1 cellular context compared by ENCODE assay signal in the genomic region with DNA sequence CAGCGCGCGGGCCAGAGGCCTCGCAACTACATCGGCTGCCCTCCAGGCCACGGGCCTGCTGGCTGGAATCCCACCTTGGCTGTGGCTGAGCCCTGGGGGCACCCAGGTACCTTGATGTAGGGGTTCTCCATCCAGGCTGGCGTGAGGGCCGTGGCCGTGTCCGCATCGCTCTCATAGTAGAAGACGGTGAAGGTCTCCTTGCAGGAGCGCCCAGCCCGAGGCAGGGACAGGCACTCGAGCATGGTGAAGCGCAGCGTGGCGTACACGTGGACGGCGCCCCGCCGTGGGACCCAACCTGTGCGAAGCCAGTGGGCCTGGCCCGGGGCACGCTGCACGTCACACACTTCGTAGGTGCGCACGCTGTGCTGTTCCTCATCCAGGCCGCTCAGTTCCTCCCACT.
TF ChIP-seq lines count a peak whose summit lies in the region.

No MANE protein-coding gene starts in this region.

TF ChIP-seq in H1, 55 proteins besides CTCF, POLR2A, EP300 and RAD21:
- TF ChIP-seq CBX8 (IDR thresholded peaks at IDR 0.05; ENCODE audit: borderline replicate concordance, low read depth, low read length) = no peak
- TF ChIP-seq, protein P1, sequence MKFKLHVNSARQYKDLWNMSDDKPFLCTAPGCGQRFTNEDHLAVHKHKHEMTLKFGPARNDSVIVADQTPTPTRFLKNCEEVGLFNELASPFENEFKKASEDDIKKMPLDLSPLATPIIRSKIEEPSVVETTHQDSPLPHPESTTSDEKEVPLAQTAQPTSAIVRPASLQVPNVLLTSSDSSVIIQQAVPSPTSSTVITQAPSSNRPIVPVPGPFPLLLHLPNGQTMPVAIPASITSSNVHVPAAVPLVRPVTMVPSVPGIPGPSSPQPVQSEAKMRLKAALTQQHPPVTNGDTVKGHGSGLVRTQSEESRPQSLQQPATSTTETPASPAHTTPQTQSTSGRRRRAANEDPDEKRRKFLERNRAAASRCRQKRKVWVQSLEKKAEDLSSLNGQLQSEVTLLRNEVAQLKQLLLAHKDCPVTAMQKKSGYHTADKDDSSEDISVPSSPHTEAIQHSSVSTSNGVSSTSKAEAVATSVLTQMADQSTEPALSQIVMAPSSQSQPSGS (IDR thresholded peaks at IDR 0.05; ENCODE audit: low read length) = no peak
- no peak for TF ChIP-seq TCF12 (IDR thresholded peaks at IDR 0.05; ENCODE audit: low read depth, low read length)
- no peak for TF ChIP-seq SP4 (IDR thresholded peaks at IDR 0.05; ENCODE audit: low read length)
- TF ChIP-seq RFX5 (IDR thresholded peaks at IDR 0.05; ENCODE audit: borderline replicate concordance, low read depth, low read length) = no peak
- no peak for TF ChIP-seq CREB1 (IDR thresholded peaks at IDR 0.05)
- TF ChIP-seq HDAC6 (IDR thresholded peaks at IDR 0.05; ENCODE audit: low read depth, low read length) = no peak
- TF ChIP-seq MAFK (IDR thresholded peaks at IDR 0.05; ENCODE audit: low read depth, low read length) = no peak
- no peak for TF ChIP-seq EGR1 (IDR thresholded peaks at IDR 0.05; ENCODE audit: borderline replicate concordance, low read depth, low read length)
- TF ChIP-seq RXRA (IDR thresholded peaks at IDR 0.05; ENCODE audit: insufficient read depth, low read depth, low read length) = no peak
- TF ChIP-seq SIX5 (IDR thresholded peaks at IDR 0.05; ENCODE audit: low read depth, low read length) = no peak
- no peak for TF ChIP-seq BCL11A (IDR thresholded peaks at IDR 0.05; ENCODE audit: low read depth in 2 of 2, low read length in 2 of 2)
- TF ChIP-seq TAF1 (IDR thresholded peaks at IDR 0.05; ENCODE audit: low read depth, low read length) = no peak
- TF ChIP-seq BRCA1 (IDR thresholded peaks at IDR 0.05; ENCODE audit: low read depth, low read length) = no peak
- no peak for TF ChIP-seq SIN3A (conservative IDR thresholded peaks at IDR 0.05 in 1 of 2, IDR thresholded peaks at IDR 0.05 in 1 of 2; ENCODE audit: low read depth in 1 of 2, low read length in 2 of 2)
- TF ChIP-seq SRF (IDR thresholded peaks at IDR 0.05; ENCODE audit: low read depth, low read length) = no peak
